In genomic region chr1:43983253-43983904, GRCh38 we compare ENCODE assay signal across 1 cellular context.
TF ChIP-seq lines count a peak whose summit lies in the region.

No MANE protein-coding gene starts in this region.

TF ChIP-seq in HepG2, 621 proteins besides CTCF, POLR2A, EP300 and RAD21:
- TF ChIP-seq BCL6 (CRISPR knock-in tag; IDR thresholded peaks at IDR 0.05) (no peak), CBX2 (IDR thresholded peaks at IDR 0.05; ENCODE audit: low read depth, low read length) (no peak), CBX2 (CRISPR knock-in tag; IDR thresholded peaks at IDR 0.05; ENCODE audit: low read depth) (no peak), ZBTB14 (CRISPR knock-in tag; IDR thresholded peaks at IDR 0.05) (no peak), CHCHD3 (CRISPR knock-in tag; IDR thresholded peaks at IDR 0.05) (no peak), ZNF124 (CRISPR knock-in tag; IDR thresholded peaks at IDR 0.05) (no peak), ZNF180 (CRISPR knock-in tag; IDR thresholded peaks at IDR 0.05; ENCODE audit: borderline replicate concordance, low read depth) (no peak), REST (IDR thresholded peaks at IDR 0.05; ENCODE audit: borderline replicate concordance in 1 of 2, low read depth in 1 of 2, low read length in 2 of 2) (no peak), ZNF530 (CRISPR knock-in tag; IDR thresholded peaks at IDR 0.05; ENCODE audit: low read depth) (no peak), HOXA9 (CRISPR knock-in tag; IDR thresholded peaks at IDR 0.05; ENCODE audit: borderline replicate concordance) (no peak), SP5 (CRISPR knock-in tag; IDR thresholded peaks at IDR 0.05; ENCODE audit: borderline replicate concordance, low read depth) (no peak)
